18 cellular contexts compared by ENCODE assay signal in the genomic region with DNA sequence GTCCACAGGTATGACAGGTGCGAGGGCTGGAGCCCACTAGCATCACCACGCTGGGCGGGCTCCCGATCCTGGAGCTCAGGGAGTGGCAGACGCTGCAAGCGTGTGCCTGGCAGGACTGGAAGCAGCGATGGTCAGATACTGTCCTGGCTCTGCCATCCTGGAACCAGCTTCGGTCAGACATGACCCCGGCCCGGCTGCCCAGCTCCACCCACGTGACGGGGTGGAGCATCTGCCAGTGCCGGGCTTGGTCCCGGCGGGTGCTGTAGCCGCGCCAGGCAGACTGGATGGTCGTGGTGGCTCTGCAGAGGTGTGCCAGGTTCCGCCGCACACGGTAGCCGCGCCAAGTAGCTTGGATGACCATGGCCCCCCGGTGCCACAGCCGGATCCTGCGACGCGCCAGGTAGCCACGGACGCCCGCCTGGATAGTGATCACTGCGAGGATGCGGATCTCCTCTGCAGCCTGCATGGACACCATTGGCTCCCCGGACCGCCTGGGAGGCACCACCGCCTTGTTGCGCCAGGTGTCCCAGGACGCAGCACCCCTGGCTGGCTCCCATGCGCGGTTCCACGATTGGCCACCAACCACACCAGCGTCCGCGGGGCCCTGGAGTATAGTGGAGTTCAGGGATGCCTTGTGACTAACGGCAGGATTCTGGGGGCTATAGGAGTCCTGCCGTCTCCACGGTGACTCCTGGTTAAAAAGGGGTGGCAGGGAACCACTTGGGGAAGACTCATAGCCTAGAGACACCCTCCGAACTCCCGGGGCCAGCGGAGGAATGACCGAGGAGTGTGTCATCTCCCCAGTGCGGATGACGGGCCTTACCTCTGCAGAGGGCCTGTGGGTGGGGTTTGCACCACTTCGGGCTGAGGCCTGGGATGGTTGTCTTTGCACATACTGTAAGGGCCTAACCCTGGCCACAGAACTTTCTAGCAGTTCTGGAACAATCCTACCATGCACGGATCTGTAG. TPM values are rescaled to one million over a fixed set of nuclear protein-coding genes. Genes with fewer than 3 reads are reported as not detected.
A peak's percentile ranks its signal among the peaks of the same experiment; 100 is the strongest.
DNase-seq lines count a peak whose midpoint lies in the region; ATAC-seq and TF ChIP-seq lines count a peak whose summit lies in the region.
"Had no signal": no experiment of that assay in that cellular context is flagged by ENCODE, and none has a peak within 500 bp of the region (broad histone marks: within the 10 kb centered on the region; RNA-seq: fewer than 3 reads in every experiment).

No MANE protein-coding gene starts in this region.

- no peak overlapping the region for H4K8ac ChIP-seq in mesenchymal stem cell (ENCODE audit: low read length)

- no peak overlapping the region for H3K27ac ChIP-seq in mesenchymal stem cell (ENCODE audit: low read length, poor library complexity, severe bottlenecking)
- H3K27ac ChIP-seq: 22Rv1 had no signal

- TF ChIP-seq EP300 in Ishikawa (IDR thresholded peaks at IDR 0.05; ENCODE audit: borderline replicate concordance): no peak

- H3K4me1 ChIP-seq in mesenchymal stem cell (ENCODE audit: control insufficient read depth, insufficient read depth, low read depth, low read length): no peaks in the 10 kb centered on the region

- no peaks in the 10 kb centered on the region for H3K9me3 ChIP-seq in mesenchymal stem cell (ENCODE audit: control insufficient read depth, low read length)

- 90% methylated on average over 55 of the region's 55 CpGs for WGBS in mesenchymal stem cell

- H4K91ac ChIP-seq in mesenchymal stem cell (ENCODE audit: low read length): no peak overlapping the region

- no peaks in the 10 kb centered on the region for H3K79me1 ChIP-seq in mesenchymal stem cell (replicated peaks; ENCODE audit: low read length, poor library complexity, severe bottlenecking)

- H3K36me3 ChIP-seq in mesenchymal stem cell (ENCODE audit: control insufficient read depth in 1 of 2, insufficient read depth in 2 of 2, low read depth in 1 of 2, low read length in 2 of 2): peaks cover 9 to 17% of the 10 kb centered on the region in 2 experiments

- H3K9ac ChIP-seq in mesenchymal stem cell (ENCODE audit: low read length): no peak overlapping the region

- ATAC-seq in SK-N-SH treated with all-trans-retinoic acid at 6 μM for 48 hours: no peak
- ATAC-seq: CD8-positive, alpha-beta T cell; GM23338; HepG2 had no signal

- H2BK5ac ChIP-seq in mesenchymal stem cell (ENCODE audit: low read depth, low read length, poor library complexity, severe bottlenecking): no peak overlapping the region

- H2AFZ ChIP-seq in mesenchymal stem cell (ENCODE audit: low read depth, low read length): no peak overlapping the region
- H2AFZ ChIP-seq: GM23338 had no signal

- peaks cover 9 to 22% of the 10 kb centered on the region in 2 experiments for H3K27me3 ChIP-seq in mesenchymal stem cell (ENCODE audit: control insufficient read depth in 1 of 2, insufficient read depth in 1 of 2, low read length in 2 of 2)

- no peak overlapping the region for H2BK120ac ChIP-seq in mesenchymal stem cell (ENCODE audit: low read depth, low read length)

- no peak overlapping the region for H2BK12ac ChIP-seq in mesenchymal stem cell (ENCODE audit: low read length in 2 of 2)

- no peak overlapping the region for H3K4me2 ChIP-seq in mesenchymal stem cell (ENCODE audit: low read length, poor library complexity, severe bottlenecking)
- H3K4me2 ChIP-seq: GM23338 had no signal

- H3K23ac ChIP-seq in mesenchymal stem cell (ENCODE audit: low read length in 2 of 2): no peak overlapping the region

- peak; percentile 71 for DNase-seq in ELR (ENCODE audit: low read depth)
- DNase-seq in cerebellar cortex (ENCODE audit: low spot score): peak; percentile 43
- DNase-seq in mesenchymal stem cell: peak; percentile 31
- DNase-seq in NCI-H748 (lab: John Stamatoyannopoulos, UW; ENCODE audit: unreplicated experiment): no peak
- no peak for DNase-seq in SIG-M5 (lab: John Stamatoyannopoulos, UW)
- DNase-seq in hippocampal formation (lab: John Stamatoyannopoulos, UW): no peak
- DNase-seq: CD8-positive, alpha-beta T cell; COR-L47; DMS153; DND-41; HCEC 1CT; HFFc6 had no signal

- TF ChIP-seq RAD21 in Ishikawa (IDR thresholded peaks at IDR 0.05; ENCODE audit: low read depth): no peak

- no peak overlapping the region for H2AK5ac ChIP-seq in mesenchymal stem cell (ENCODE audit: low read length, severe bottlenecking)

- H3K18ac ChIP-seq in mesenchymal stem cell (ENCODE audit: low read depth in 1 of 2, low read length in 2 of 2): no peak overlapping the region

- no peak overlapping the region for H3K4me3 ChIP-seq in mesenchymal stem cell (ENCODE audit: insufficient read depth in 1 of 2, low read depth in 1 of 2, low read length in 2 of 2)
- H3K4me3 ChIP-seq: GM23338 had no signal

- H2BK15ac ChIP-seq in mesenchymal stem cell (ENCODE audit: low read depth, poor library complexity, severe bottlenecking): no peak overlapping the region

- no peak overlapping the region for H3K4ac ChIP-seq in mesenchymal stem cell (ENCODE audit: low read depth in 1 of 2, low read length in 2 of 2)

- no peak overlapping the region for H3K14ac ChIP-seq in mesenchymal stem cell (ENCODE audit: low read length in 2 of 2)

TF ChIP-seq in Ishikawa, 13 proteins besides CTCF, POLR2A, EP300 and RAD21:
- TF ChIP-seq, protein P1, sequence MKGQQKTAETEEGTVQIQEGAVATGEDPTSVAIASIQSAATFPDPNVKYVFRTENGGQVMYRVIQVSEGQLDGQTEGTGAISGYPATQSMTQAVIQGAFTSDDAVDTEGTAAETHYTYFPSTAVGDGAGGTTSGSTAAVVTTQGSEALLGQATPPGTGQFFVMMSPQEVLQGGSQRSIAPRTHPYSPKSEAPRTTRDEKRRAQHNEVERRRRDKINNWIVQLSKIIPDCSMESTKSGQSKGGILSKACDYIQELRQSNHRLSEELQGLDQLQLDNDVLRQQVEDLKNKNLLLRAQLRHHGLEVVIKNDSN (IDR thresholded peaks at IDR 0.05): peak; percentile 10; the same call in 1 of the 2 replicates
- no peak for TF ChIP-seq NFIC (IDR thresholded peaks at IDR 0.05)
TF ChIP-seq in Ishikawa: peak in this region for 1.

TF ChIP-seq in SK-N-SH treated with all-trans-retinoic acid at 6 μM for 48 hours, 23 proteins besides CTCF, POLR2A, EP300 and RAD21 (continues in another document):
- TF ChIP-seq PPARA (CRISPR knock-in tag; IDR thresholded peaks at IDR 0.05; ENCODE audit: borderline replicate concordance): no peak
- no peak for TF ChIP-seq TCF4 (CRISPR knock-in tag; IDR thresholded peaks at IDR 0.05; ENCODE audit: borderline replicate concordance)
- TF ChIP-seq BACH2 (CRISPR knock-in tag; IDR thresholded peaks at IDR 0.05; ENCODE audit: borderline replicate concordance): no peak
- no peak for TF ChIP-seq ZFP3 (CRISPR knock-in tag; IDR thresholded peaks at IDR 0.05)
- TF ChIP-seq ESRRG (CRISPR knock-in tag; IDR thresholded peaks at IDR 0.05): no peak
- TF ChIP-seq SNAI2 (CRISPR knock-in tag; IDR thresholded peaks at IDR 0.05): no peak
- TF ChIP-seq, protein P2, sequence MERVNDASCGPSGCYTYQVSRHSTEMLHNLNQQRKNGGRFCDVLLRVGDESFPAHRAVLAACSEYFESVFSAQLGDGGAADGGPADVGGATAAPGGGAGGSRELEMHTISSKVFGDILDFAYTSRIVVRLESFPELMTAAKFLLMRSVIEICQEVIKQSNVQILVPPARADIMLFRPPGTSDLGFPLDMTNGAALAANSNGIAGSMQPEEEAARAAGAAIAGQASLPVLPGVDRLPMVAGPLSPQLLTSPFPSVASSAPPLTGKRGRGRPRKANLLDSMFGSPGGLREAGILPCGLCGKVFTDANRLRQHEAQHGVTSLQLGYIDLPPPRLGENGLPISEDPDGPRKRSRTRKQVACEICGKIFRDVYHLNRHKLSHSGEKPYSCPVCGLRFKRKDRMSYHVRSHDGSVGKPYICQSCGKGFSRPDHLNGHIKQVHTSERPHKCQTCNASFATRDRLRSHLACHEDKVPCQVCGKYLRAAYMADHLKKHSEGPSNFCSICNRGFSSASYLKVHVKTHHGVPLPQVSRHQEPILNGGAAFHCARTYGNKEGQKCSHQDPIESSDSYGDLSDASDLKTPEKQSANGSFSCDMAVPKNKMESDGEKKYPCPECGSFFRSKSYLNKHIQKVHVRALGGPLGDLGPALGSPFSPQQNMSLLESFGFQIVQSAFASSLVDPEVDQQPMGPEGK (CRISPR knock-in tag; IDR thresholded peaks at IDR 0.05; ENCODE audit: borderline replicate concordance): no peak
- no peak for TF ChIP-seq CSDC2 (CRISPR knock-in tag; IDR thresholded peaks at IDR 0.05)
- TF ChIP-seq, protein P3, sequence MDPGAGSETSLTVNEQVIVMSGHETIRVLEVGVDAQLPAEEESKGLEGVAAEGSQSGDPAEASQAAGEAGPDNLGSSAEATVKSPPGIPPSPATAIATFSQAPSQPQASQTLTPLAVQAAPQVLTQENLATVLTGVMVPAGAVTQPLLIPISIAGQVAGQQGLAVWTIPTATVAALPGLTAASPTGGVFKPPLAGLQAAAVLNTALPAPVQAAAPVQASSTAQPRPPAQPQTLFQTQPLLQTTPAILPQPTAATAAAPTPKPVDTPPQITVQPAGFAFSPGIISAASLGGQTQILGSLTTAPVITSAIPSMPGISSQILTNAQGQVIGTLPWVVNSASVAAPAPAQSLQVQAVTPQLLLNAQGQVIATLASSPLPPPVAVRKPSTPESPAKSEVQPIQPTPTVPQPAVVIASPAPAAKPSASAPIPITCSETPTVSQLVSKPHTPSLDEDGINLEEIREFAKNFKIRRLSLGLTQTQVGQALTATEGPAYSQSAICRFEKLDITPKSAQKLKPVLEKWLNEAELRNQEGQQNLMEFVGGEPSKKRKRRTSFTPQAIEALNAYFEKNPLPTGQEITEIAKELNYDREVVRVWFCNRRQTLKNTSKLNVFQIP (CRISPR knock-in tag; IDR thresholded peaks at IDR 0.05; ENCODE audit: borderline replicate concordance, low read depth): no peak
- no peak for TF ChIP-seq ISL1 (CRISPR knock-in tag; IDR thresholded peaks at IDR 0.05)

RNA-seq across cellular contexts. Expression of a gene that starts 16.5 kb away (rescaled TPM):
- 0.30 TPM for polyA plus RNA-seq in mesenchymal stem cell (2013, experiment 1 of 2)
- polyA plus RNA-seq in mesenchymal stem cell (2013, experiment 2 of 2): 0.33 TPM
- polyA plus RNA-seq: CD14-positive monocyte, GM23338 had no signal

RNA-seq across cellular contexts. Expression of a gene that starts 23.6 kb away (rescaled TPM):
- polyA plus RNA-seq in mesenchymal stem cell (2013, experiment 1 of 2): 173 TPM
- 178 TPM for polyA plus RNA-seq in mesenchymal stem cell (2013, experiment 2 of 2)

RNA-seq across cellular contexts. Expression of a gene that starts 31.5 kb away (rescaled TPM):
- 0.04 TPM for polyA plus RNA-seq in mesenchymal stem cell (2013, experiment 1 of 2)
- polyA plus RNA-seq in mesenchymal stem cell (2013, experiment 2 of 2): not detected
- polyA plus RNA-seq: CD14-positive monocyte had no signal

RNA-seq across cellular contexts. Expression of a gene that starts 53.9 kb away (rescaled TPM):
- 5.6 TPM for polyA plus RNA-seq in mesenchymal stem cell (2013, experiment 1 of 2)
- polyA plus RNA-seq in mesenchymal stem cell (2013, experiment 2 of 2): 5.8 TPM

Comparison
In these comparisons a context has a peak if more than half of its experiments do, and no peak if none do; other contexts are left out.
1. DNase-seq: peak in ELR (single experiment), cerebellar cortex (single experiment) and mesenchymal stem cell (single experiment); none in NCI-H748 (single experiment), SIG-M5 (single experiment) and hippocampal formation (0 of 2).